In genomic region chrX:48695524-48695875, GRCh38 we compare ENCODE assay signal across 8 cellular contexts. TPM values are rescaled to one million over a fixed set of nuclear protein-coding genes. Genes with fewer than 3 reads are reported as not detected.
DNase-seq lines count a peak whose midpoint lies in the region; ATAC-seq, FAIRE-seq and TF ChIP-seq lines count a peak whose summit lies in the region.

No MANE protein-coding gene starts in this region.

- no peak for ATAC-seq in activated CD8-positive, alpha-beta T cell treated with anti-CD3 and anti-CD28 coated beads, Interleukin-2, amount 10 ng/mL, durations not matched to agents 7 days and 5 days
- ATAC-seq in thoracic aorta (ENCODE audit: insufficient number of reproducible peaks, low FRiP score, low read depth) (no peak), HG03039 (IDR thresholded peaks at IDR 0.05; ENCODE audit: unreplicated experiment) (no peak)

- peaks cover 32% of the 10 kb centered on the region for H3K36me3 Mint-ChIP-seq in activated T-cell treated with anti-CD3 and anti-CD28 coated beads, Interleukin-2, amount 50 U/mL, for 24 hours (ENCODE audit: low read depth)
- H3K36me3 Mint-ChIP-seq in activated CD8-positive, alpha-beta T cell treated with anti-CD3 and anti-CD28 coated beads, Interleukin-2, amount 10 ng/mL, durations not matched to agents 7 days and 5 days (ENCODE audit: low read depth): peaks cover 29% of the 10 kb centered on the region

- peaks cover 25% of the 10 kb centered on the region for H3K4me1 Mint-ChIP-seq in activated T-cell treated with anti-CD3 and anti-CD28 coated beads, Interleukin-2, amount 50 U/mL, for 24 hours (ENCODE audit: low read depth)
- peaks cover 37% of the 10 kb centered on the region for H3K4me1 Mint-ChIP-seq in activated CD8-positive, alpha-beta T cell treated with anti-CD3 and anti-CD28 coated beads, Interleukin-2, amount 10 ng/mL, durations not matched to agents 7 days and 5 days (ENCODE audit: low read depth)

- POLR2A ChIA-PET in activated CD8-positive, alpha-beta T cell treated with anti-CD3 and anti-CD28 coated beads, Interleukin-2, amount 10 ng/mL, durations not matched to agents 7 days and 5 days (lab: Charles Lee): interaction anchor here (1.2 to 2.8 kb wide), 6 partner anchors 11 to 244 kb away, joined by 4 to 22 read pairs (median 6); partner anchors contain the start of genes HDAC6 and WAS

- CTCF ChIA-PET in activated CD8-positive, alpha-beta T cell treated with anti-CD3 and anti-CD28 coated beads, Interleukin-2, amount 10 ng/mL, durations not matched to agents 7 days and 5 days (lab: Charles Lee): interaction anchor here (0.8 kb wide), 1 partner anchor 12 kb away, joined by 3 read pairs; the partner anchor contains the start of gene WAS

- no peak overlapping the region for H3K27ac ChIP-seq in keratinocyte (ENCODE audit: control insufficient read depth, insufficient read depth, low read length)
- peak overlapping the region; percentile 88 to 93 for H3K27ac ChIP-seq in thoracic aorta

- H3K4me3 ChIP-seq in keratinocyte (ENCODE audit: control insufficient read depth in 2 of 3, extremely low read depth in 1 of 3, insufficient read depth in 2 of 3, low read depth in 1 of 3, low read length in 3 of 3) (peak overlapping the region in 1 of 3 experiments; percentile 71), thoracic aorta (peak overlapping the region; percentile 71)

- no peaks in the 10 kb centered on the region for H3K9me3 Mint-ChIP-seq in activated T-cell treated with anti-CD3 and anti-CD28 coated beads, Interleukin-2, amount 50 U/mL, for 24 hours
- H3K9me3 Mint-ChIP-seq in activated CD8-positive, alpha-beta T cell treated with anti-CD3 and anti-CD28 coated beads, Interleukin-2, amount 10 ng/mL, durations not matched to agents 7 days and 5 days (ENCODE audit: insufficient read depth): no peaks in the 10 kb centered on the region

- FAIRE-seq in keratinocyte (lab: Jason Lieb, UNC): peak; percentile 5

- no peak for DNase-seq in activated T-cell treated with anti-CD3 and anti-CD28 coated beads, Interleukin-2, amount 50 U/mL, for 24 hours
- no peak for DNase-seq in activated T-cell treated with anti-CD3 and anti-CD28 coated beads, Interleukin-2, amount 50 U/mL, for 1 hour
- no peak for DNase-seq in activated CD8-positive, alpha-beta T cell treated with anti-CD3 and anti-CD28 coated beads, Interleukin-2, amount 10 ng/mL, durations not matched to agents 7 days and 5 days
- DNase-seq in keratinocyte (ENCODE audit: low read depth, low spot score): no peak
- DNase-seq in thoracic aorta (ENCODE audit: low spot score): no peak
- no peak for DNase-seq in NCI-H748 treated with DMSO at 0.1 percent for 48 hours (lab: John Stamatoyannopoulos, UW)
- no peak for DNase-seq in NCI-H146 (lab: John Stamatoyannopoulos, UW)

- H3K9me1 ChIP-seq in keratinocyte (ENCODE audit: control insufficient read depth, extremely low read depth, insufficient read depth, low read length): no peaks in the 10 kb centered on the region

- H3K36me3 ChIP-seq in keratinocyte (ENCODE audit: control insufficient read depth in 2 of 2, extremely low read depth in 1 of 2, insufficient read depth in 2 of 2, low read length in 2 of 2) (peaks cover 0 to 2% of the 10 kb centered on the region in 2 experiments), thoracic aorta (peaks cover 1% of the 10 kb centered on the region)

- H3K79me2 ChIP-seq in keratinocyte (ENCODE audit: control insufficient read depth, insufficient read depth, low read length): peaks cover 18% of the 10 kb centered on the region

- H3K27me3 Mint-ChIP-seq in activated T-cell treated with anti-CD3 and anti-CD28 coated beads, Interleukin-2, amount 50 U/mL, for 24 hours: peaks cover 9% of the 10 kb centered on the region
- H3K27me3 Mint-ChIP-seq in activated CD8-positive, alpha-beta T cell treated with anti-CD3 and anti-CD28 coated beads, Interleukin-2, amount 10 ng/mL, durations not matched to agents 7 days and 5 days (ENCODE audit: low read depth): no peaks in the 10 kb centered on the region

- TF ChIP-seq CTCF in keratinocyte (optimal IDR thresholded peaks at IDR 0.05 in 1 of 3, IDR thresholded peaks at IDR 0.05 in 1 of 3, conservative IDR thresholded peaks at IDR 0.05 in 1 of 3; ENCODE audit: extremely low read depth in 1 of 3, insufficient read depth in 2 of 3, low read length in 3 of 3) (no peak), thoracic aorta (IDR thresholded peaks at IDR 0.05) (no peak)

- peak overlapping the region; percentile 85 for H2AFZ ChIP-seq in keratinocyte (ENCODE audit: control insufficient read depth, low read length)

- H3K27me3 ChIP-seq in keratinocyte (ENCODE audit: control insufficient read depth, extremely low read depth, insufficient read depth, low read length) (no peaks in the 10 kb centered on the region), thoracic aorta (replicated peaks; ENCODE audit: insufficient read depth) (no peaks in the 10 kb centered on the region)

- H4K20me1 ChIP-seq in keratinocyte (ENCODE audit: control insufficient read depth, extremely low read depth, insufficient read depth, low read length): no peaks in the 10 kb centered on the region

- H3K4me2 ChIP-seq in keratinocyte (ENCODE audit: control insufficient read depth, extremely low read depth, insufficient read depth, low read depth, low read length): peak overlapping the region; percentile 90

- H3K9me3 ChIP-seq in keratinocyte (ENCODE audit: control insufficient read depth, low read depth, low read length): no peaks in the 10 kb centered on the region
- no peaks in the 10 kb centered on the region for H3K9me3 ChIP-seq in thoracic aorta

- peak overlapping the region; percentile 90 for H3K4me3 Mint-ChIP-seq in activated T-cell treated with anti-CD3 and anti-CD28 coated beads, Interleukin-2, amount 50 U/mL, for 24 hours
- peak overlapping the region; percentile 83 for H3K4me3 Mint-ChIP-seq in activated CD8-positive, alpha-beta T cell treated with anti-CD3 and anti-CD28 coated beads, Interleukin-2, amount 10 ng/mL, durations not matched to agents 7 days and 5 days

- H3K4me1 ChIP-seq in keratinocyte (ENCODE audit: control insufficient read depth, extremely low read depth, insufficient read depth, low read length) (peaks cover 8% of the 10 kb centered on the region), thoracic aorta (ENCODE audit: control insufficient read depth in 1 of 2, low read depth in 2 of 2) (peaks cover 0 to 14% of the 10 kb centered on the region in 2 donors)

- peak overlapping the region; percentile 75 for H3K9ac ChIP-seq in keratinocyte (ENCODE audit: control insufficient read depth, extremely low read depth, insufficient read depth, low read length)

- peak overlapping the region; percentile 90 for H3K27ac Mint-ChIP-seq in activated T-cell treated with anti-CD3 and anti-CD28 coated beads, Interleukin-2, amount 50 U/mL, for 24 hours
- peak overlapping the region; percentile 97 for H3K27ac Mint-ChIP-seq in activated CD8-positive, alpha-beta T cell treated with anti-CD3 and anti-CD28 coated beads, Interleukin-2, amount 10 ng/mL, durations not matched to agents 7 days and 5 days

- dilution Hi-C loops in keratinocyte (cut with MboI; ENCODE audit: extremely low pct_ligation_motif_present, low sequenced_read_pairs): no loop called here

RNA-seq across cellular contexts. Expression of gene SUV39H1, which starts 1.0 kb away (rescaled TPM):
- total RNA-seq in activated CD8-positive, alpha-beta T cell treated with anti-CD3 and anti-CD28 coated beads, Interleukin-2, amount 10 ng/mL, durations not matched to agents 7 days and 5 days: 10 to 100 TPM; 33.2 to 35.3 TPM
- polyA plus RNA-seq in keratinocyte: 3.1 to 9.4 TPM (median 4.9 TPM) in 3 replicates
- 0.60 TPM for polyA plus RNA-seq in keratinocyte (2011; ENCODE audit: low read depth)
- polyA plus RNA-seq in keratinocyte (2011; cell fraction: cytosol; rRNA removed): 2.6 and 4.6 TPM in 2 replicates
- polyA plus RNA-seq in keratinocyte (2011; cell fraction: nucleus; rRNA removed): 6.5 and 8.2 TPM in 2 replicates
- 1.7 and 8.4 TPM in 2 replicates for polyA plus RNA-seq in keratinocyte (2012; ENCODE audit: low replicate concordance)
- 4.8 to 12.8 TPM (median 6.7 TPM) in 3 replicates for polyA minus RNA-seq in keratinocyte
- polyA minus RNA-seq in keratinocyte (2011; cell fraction: cytosol; rRNA and poly(A)+ RNA removed): 5.4 TPM
- polyA minus RNA-seq in keratinocyte (2011; cell fraction: nucleus; rRNA and poly(A)+ RNA removed): 4.4 and 4.8 TPM in 2 replicates
- total RNA-seq in thoracic aorta: 1 to 10 TPM; 3.5 to 4.4 TPM

RNA-seq across cellular contexts. Expression of gene WAS, which starts 11.9 kb away (rescaled TPM):
- 100 to 1,000 TPM; 134 to 164 TPM for total RNA-seq in activated CD8-positive, alpha-beta T cell treated with anti-CD3 and anti-CD28 coated beads, Interleukin-2, amount 10 ng/mL, durations not matched to agents 7 days and 5 days
- 0.05 to 0.09 TPM (median 0.07 TPM) in 3 replicates for polyA plus RNA-seq in keratinocyte
- 1.1 TPM for polyA plus RNA-seq in keratinocyte (2011; ENCODE audit: low read depth)
- polyA plus RNA-seq in keratinocyte (2011; cell fraction: cytosol; rRNA removed): 0.10 TPM in 1 of 2 replicates, not detected in the other
- polyA plus RNA-seq in keratinocyte (2011; cell fraction: nucleus; rRNA removed): 0.61 and 1.6 TPM in 2 replicates
- 0.16 and 0.17 TPM in 2 replicates for polyA plus RNA-seq in keratinocyte (2012; ENCODE audit: low replicate concordance)
- polyA minus RNA-seq in keratinocyte: not detected in 3 replicates
- polyA minus RNA-seq in keratinocyte (2011; cell fraction: cytosol; rRNA and poly(A)+ RNA removed): not detected
- not detected in 2 replicates for polyA minus RNA-seq in keratinocyte (2011; cell fraction: nucleus; rRNA and poly(A)+ RNA removed)
- total RNA-seq in thoracic aorta: 1 to 10 TPM; 8.5 to 9.1 TPM

Comparison
In these comparisons a context has a peak if more than half of its experiments do, and no peak if none do; other contexts are left out.
1. RNA of gene SUV39H1, which starts 1.0 kb away (total RNA-seq): 33.2 to 35.3 TPM in activated CD8-positive, alpha-beta T cell treated with anti-CD3 and anti-CD28 coated beads, Interleukin-2, amount 10 ng/mL, durations not matched to agents 7 days and 5 days; 3.5 to 4.4 TPM in thoracic aorta; every median in the first group is over 4 times any median in the second.
2. RNA of gene WAS, which starts 11.9 kb away (total RNA-seq): 134 to 164 TPM in activated CD8-positive, alpha-beta T cell treated with anti-CD3 and anti-CD28 coated beads, Interleukin-2, amount 10 ng/mL, durations not matched to agents 7 days and 5 days; 8.5 to 9.1 TPM in thoracic aorta; every median in the first group is over 10 times any median in the second.